10 cellular contexts compared by ENCODE assay signal in genomic region chr5:52771343-52772039, GRCh38. TPM values are rescaled to one million over a fixed set of nuclear protein-coding genes. Genes with fewer than 3 reads are reported as not detected.
A peak's percentile ranks its signal among the peaks of the same experiment; 100 is the strongest.
DNase-seq lines count a peak whose midpoint lies in the region; ATAC-seq and TF ChIP-seq lines count a peak whose summit lies in the region.
"Had no signal": no experiment of that assay in that cellular context is flagged by ENCODE, and none has a peak within 500 bp of the region (broad histone marks: within the 10 kb centered on the region; RNA-seq: fewer than 3 reads in every experiment).

No MANE protein-coding gene starts in this region.

- peak overlapping the region in 7 of 8 donors; percentile 29 to 84 (median 63) for H3K4me3 Mint-ChIP-seq in CD4-positive, alpha-beta memory T cell
- no peak overlapping the region for H3K4me3 Mint-ChIP-seq in glutamatergic neuron (ENCODE audit: unreplicated experiment)
- H3K4me3 Mint-ChIP-seq: brain had no signal

- no peak for TF ChIP-seq CTCF in glutamatergic neuron (IDR thresholded peaks at IDR 0.05; ENCODE audit: partially characterized antibody, unreplicated experiment)

- POLR2A ChIA-PET in CD4-positive, alpha-beta memory T cell (lab: Charles Lee; ENCODE audit: partially characterized antibody), result no interaction called here

- intact Hi-C loops in CD4-positive, alpha-beta memory T cell (cut with micrococcal nuclease), result loop anchor here (1.0 kb wide), 1 partner anchor 46 kb away; no protein-coding TSS in a partner anchor

- ATAC-seq in GM19438 (IDR thresholded peaks at IDR 0.05; ENCODE audit: low read depth, unreplicated experiment) (peak; percentile 98), HG03097 (IDR thresholded peaks at IDR 0.05; ENCODE audit: low FRiP score, unreplicated experiment) (peak; percentile 97)

- no peaks in the 10 kb centered on the region for H3K9me3 Mint-ChIP-seq in CD4-positive, alpha-beta memory T cell
- H3K9me3 Mint-ChIP-seq in glutamatergic neuron (ENCODE audit: unreplicated experiment), result no peaks in the 10 kb centered on the region
- H3K9me3 Mint-ChIP-seq: brain had no signal

- H3K36me3 Mint-ChIP-seq in CD4-positive, alpha-beta memory T cell, result no peaks in the 10 kb centered on the region
- no peaks in the 10 kb centered on the region for H3K36me3 Mint-ChIP-seq in glutamatergic neuron (ENCODE audit: unreplicated experiment)
- H3K36me3 Mint-ChIP-seq: brain had no signal

- H3K36me3 ChIP-seq in CD4-positive, alpha-beta memory T cell (ENCODE audit: insufficient read depth, low read length), result no peaks in the 10 kb centered on the region

- peak overlapping the region; percentile 24 to 87 (median 81) for H3K27ac Mint-ChIP-seq in CD4-positive, alpha-beta memory T cell
- no peak overlapping the region for H3K27ac Mint-ChIP-seq in glutamatergic neuron (ENCODE audit: unreplicated experiment)
- H3K27ac Mint-ChIP-seq: brain had no signal

- peak overlapping the region; percentile 16 for H3K27ac ChIP-seq in CD4-positive, alpha-beta memory T cell (ENCODE audit: low read depth, low read length)
- H3K27ac ChIP-seq: skin epidermis had no signal

- peaks cover 50% of the 10 kb centered on the region for H3K4me1 ChIP-seq in CD4-positive, alpha-beta memory T cell (ENCODE audit: insufficient read depth, low read length)

- peaks cover 31 to 45% (median 42%) of the 10 kb centered on the region in 4 donors for H3K4me1 Mint-ChIP-seq in CD4-positive, alpha-beta memory T cell
- H3K4me1 Mint-ChIP-seq in glutamatergic neuron (ENCODE audit: low read depth, unreplicated experiment), result no peaks in the 10 kb centered on the region

- peak in 4 of 5 donors; percentile 25 to 40 (median 29) for DNase-seq in CD4-positive, alpha-beta memory T cell
- peak; percentile 54 to 58 for DNase-seq in activated T-cell treated with anti-CD3 and anti-CD28 coated beads, Interleukin-2, amount 50 U/mL, for 48 hours
- DNase-seq in UCSD-AML1 (lab: John Stamatoyannopoulos, UW; ENCODE audit: unreplicated experiment), result no peak
- DNase-seq in SHP77 treated with DMSO at 0.1 percent for 48 hours (lab: John Stamatoyannopoulos, UW), result no peak
- DNase-seq in GOT3 (lab: John Stamatoyannopoulos, UW), result no peak
- DNase-seq in glutamatergic neuron, result no peak

- H3K9me3 ChIP-seq in CD4-positive, alpha-beta memory T cell (ENCODE audit: control insufficient read depth in 1 of 2, low read length in 2 of 2), result no peaks in the 10 kb centered on the region

- no peaks in the 10 kb centered on the region for H3K27me3 ChIP-seq in CD4-positive, alpha-beta memory T cell (ENCODE audit: insufficient read depth, low read length)

- H3K4me3 ChIP-seq in CD4-positive, alpha-beta memory T cell (ENCODE audit: low read length in 2 of 2), result no peak overlapping the region
- H3K4me3 ChIP-seq: skin epidermis had no signal

- H3K27me3 Mint-ChIP-seq in CD4-positive, alpha-beta memory T cell, result peaks cover 0 to 2% of the 10 kb centered on the region in 2 donors
- no peaks in the 10 kb centered on the region for H3K27me3 Mint-ChIP-seq in glutamatergic neuron (ENCODE audit: unreplicated experiment)

- CTCF ChIA-PET in CD4-positive, alpha-beta memory T cell (lab: Charles Lee; ENCODE audit: partially characterized antibody), result interaction anchor here (1.7 kb wide), 1 partner anchor 28 kb away, joined by 6 read pairs; no protein-coding TSS in a partner anchor

RNA-seq across cellular contexts. Expression of gene ITGA1, which starts 16.2 kb away (rescaled TPM):
- total RNA-seq in CD4-positive, alpha-beta memory T cell, result 1 to 10 TPM; 4.2 to 5.8 TPM
- 1 to 10 TPM; 1.9 to 5.5 TPM for polyA plus RNA-seq in CD4-positive, alpha-beta memory T cell
- total RNA-seq in glutamatergic neuron (ENCODE audit: unreplicated experiment), result 0.96 TPM

RNA-seq across cellular contexts. Expression of gene PELO, which starts 16.2 kb away (rescaled TPM):
- 10 to 100 TPM; 11.9 to 12.4 TPM for total RNA-seq in CD4-positive, alpha-beta memory T cell
- 1 to 10 TPM; 5.7 to 8.3 TPM for polyA plus RNA-seq in CD4-positive, alpha-beta memory T cell
- total RNA-seq in glutamatergic neuron (ENCODE audit: unreplicated experiment), result 7.5 TPM

Comparison
In these comparisons a context has a peak if more than half of its experiments do, and no peak if none do; other contexts are left out.
1. DNase-seq: peak in CD4-positive, alpha-beta memory T cell (4 of 5) and activated T-cell treated with anti-CD3 and anti-CD28 coated beads, Interleukin-2, amount 50 U/mL, for 48 hours (2 of 2); none in UCSD-AML1 (single experiment), SHP77 treated with DMSO at 0.1 percent for 48 hours (single experiment), GOT3 (single experiment) and glutamatergic neuron (single experiment).